Comparison of ENCODE assay signal across 9 cellular contexts in genomic region chr4:121960801-121961200, GRCh38. TPM values are rescaled to one million over a fixed set of nuclear protein-coding genes. Genes with fewer than 3 reads are reported as not detected.
"Had no signal": no experiment of that assay in that cellular context is flagged by ENCODE, and none has a peak within 500 bp of the region (broad histone marks: within the 10 kb centered on the region; RNA-seq: fewer than 3 reads in every experiment).

No MANE protein-coding gene starts in this region.

- H3K9ac ChIP-seq: KMS-11 had no signal

- H3K27ac ChIP-seq: HL-60, KMS-11 had no signal

- H3K4me3 ChIP-seq: K562 had no signal

- DNase-seq: IMR-90, KBM-7, KG1 had no signal

- ATAC-seq: K562 had no signal

- FAIRE-seq: HTR-8/SVneo had no signal

- H3K4me2 ChIP-seq: KMS-11 had no signal

RNA-seq across cellular contexts. Expression of gene TRPC3, which starts 8.9 kb away (rescaled TPM):
- total RNA-seq: HT-29 had no signal
- polyA plus RNA-seq: IgD-negative memory B cell had no signal
